1 cellular context compared by ENCODE assay signal in the genomic region with DNA sequence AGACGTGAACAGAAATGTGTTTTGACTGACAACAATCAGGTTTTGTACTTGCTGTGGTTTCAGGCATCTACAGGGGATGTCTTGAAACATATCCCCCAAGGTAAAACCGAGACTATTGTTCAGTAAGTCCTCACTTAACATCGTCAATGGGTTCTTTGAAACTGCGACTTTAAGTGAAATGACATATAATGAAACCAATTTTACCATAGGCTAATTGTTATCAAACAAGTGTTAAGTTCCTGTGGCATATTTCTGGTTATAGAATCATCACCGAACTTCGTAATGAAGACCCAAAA.
TF ChIP-seq lines count a peak whose summit lies in the region.

No MANE protein-coding gene starts in this region.

TF ChIP-seq in GM12878, 131 proteins besides CTCF, POLR2A, EP300 and RAD21:
- TF ChIP-seq RUNX3 (IDR thresholded peaks at IDR 0.05; ENCODE audit: low read length) (peak; percentile 74), NFIC (IDR thresholded peaks at IDR 0.05; ENCODE audit: low read depth, low read length) (0 out of 2 replicates have a peak, but pooled peaks have one; percentile 24), IKZF2 (IDR thresholded peaks at IDR 0.05) (peak in 1 of 2 experiments; percentile 32; a peak in 1 of 4 replicates), MEF2B (IDR thresholded peaks at IDR 0.05; ENCODE audit: partially characterized antibody, poor library complexity, severe bottlenecking) (peak; percentile 8), EZH2 (IDR thresholded peaks at IDR 0.05; ENCODE audit: borderline replicate concordance, control insufficient read depth, low read depth, low read length) (no peak), EED (IDR thresholded peaks at IDR 0.05; ENCODE audit: low read depth) (no peak), BACH1 (IDR thresholded peaks at IDR 0.05; ENCODE audit: borderline replicate concordance) (no peak), ZNF24 (IDR thresholded peaks at IDR 0.05) (no peak), ZNF217 (IDR thresholded peaks at IDR 0.05) (peak; percentile 63; the same call in 1 of the 2 replicates), POU2F2 (IDR thresholded peaks at IDR 0.05; ENCODE audit: borderline replicate concordance, low read depth, low read length) (no peak), DPF2 (IDR thresholded peaks at IDR 0.05) (0 out of 2 replicates have a peak, but pooled peaks have one; percentile 16), BMI1 (IDR thresholded peaks at IDR 0.05; ENCODE audit: borderline replicate concordance) (no peak), WRNIP1 (IDR thresholded peaks at IDR 0.05; ENCODE audit: borderline replicate concordance, low read depth, low read length) (no peak), E2F4 (IDR thresholded peaks at IDR 0.05; ENCODE audit: low read depth, low read length) (no peak), JUNB (IDR thresholded peaks at IDR 0.05) (peak; percentile 77), MTA2 (IDR thresholded peaks at IDR 0.05; ENCODE audit: low read depth) (peak; percentile 60; the same call in 1 of the 2 replicates), IRF4 (IDR thresholded peaks at IDR 0.05; ENCODE audit: low read depth, low read length) (no peak)
- TF ChIP-seq, protein P1, sequence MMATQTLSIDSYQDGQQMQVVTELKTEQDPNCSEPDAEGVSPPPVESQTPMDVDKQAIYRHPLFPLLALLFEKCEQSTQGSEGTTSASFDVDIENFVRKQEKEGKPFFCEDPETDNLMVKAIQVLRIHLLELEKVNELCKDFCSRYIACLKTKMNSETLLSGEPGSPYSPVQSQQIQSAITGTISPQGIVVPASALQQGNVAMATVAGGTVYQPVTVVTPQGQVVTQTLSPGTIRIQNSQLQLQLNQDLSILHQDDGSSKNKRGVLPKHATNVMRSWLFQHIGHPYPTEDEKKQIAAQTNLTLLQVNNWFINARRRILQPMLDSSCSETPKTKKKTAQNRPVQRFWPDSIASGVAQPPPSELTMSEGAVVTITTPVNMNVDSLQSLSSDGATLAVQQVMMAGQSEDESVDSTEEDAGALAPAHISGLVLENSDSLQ (IDR thresholded peaks at IDR 0.05) = peak; percentile 62
